21 cellular contexts compared by ENCODE assay signal in genomic region chr14:96285667-96286066, GRCh38. TPM values are rescaled to one million over a fixed set of nuclear protein-coding genes. Genes with fewer than 3 reads are reported as not detected.
DNase-seq lines count a peak whose midpoint lies in the region; ATAC-seq, FAIRE-seq and TF ChIP-seq lines count a peak whose summit lies in the region.
"Had no signal": no experiment of that assay in that cellular context is flagged by ENCODE, and none has a peak within 500 bp of the region (broad histone marks: within the 10 kb centered on the region; RNA-seq: fewer than 3 reads in every experiment).

No MANE protein-coding gene starts in this region.

- TF ChIP-seq RAD21 in liver (IDR thresholded peaks at IDR 0.05) (no peak), HepG2 (CRISPR knock-in tag; IDR thresholded peaks at IDR 0.05) (no peak)

- peaks cover 54% of the 10 kb centered on the region for H3K36me3 Mint-ChIP-seq in nephron progenitor cell (ENCODE audit: low read depth)

- in situ Hi-C loops in HepG2 (cut with HindIII; ENCODE audit: extremely low pct_ligation_motif_present, low pct_unique_long_range_greater_than_20kb): no loop called here

- H3K9me3 ChIP-seq in liver (ENCODE audit: control insufficient read depth in 4 of 4, low read length in 3 of 4) (no peaks in the 10 kb centered on the region), HepG2 (ENCODE audit: low read length) (no peaks in the 10 kb centered on the region)
- H3K9me3 ChIP-seq in effector memory CD4-positive, alpha-beta T cell (ENCODE audit: control insufficient read depth, low read length): no peaks in the 10 kb centered on the region
- H3K9me3 ChIP-seq: A549, upper lobe of left lung had no signal

- POLR2A ChIA-PET in HepG2 (lab: Yijun Ruan, JAX): no interaction called here

- no peak overlapping the region for H3K4me2 ChIP-seq in HepG2 (ENCODE audit: low read depth, low read length)
- H3K4me2 ChIP-seq: A549 had no signal

- no peaks in the 10 kb centered on the region for H3K79me2 ChIP-seq in HepG2 (ENCODE audit: insufficient read depth, low read length)

- no peak for ATAC-seq in HepG2
- ATAC-seq in HG02981 (IDR thresholded peaks at IDR 0.05; ENCODE audit: unreplicated experiment): no peak
- ATAC-seq in GM19023 (IDR thresholded peaks at IDR 0.05; ENCODE audit: unreplicated experiment): no peak
- ATAC-seq: A549 had no signal

- H3K27ac Mint-ChIP-seq in nephron progenitor cell: peak overlapping the region; percentile 68
- H3K27ac Mint-ChIP-seq: activated CD4-positive, alpha-beta T cell treated with anti-CD3 and anti-CD28 coated beads, Interleukin-2, amount 10 ng/mL, durations not matched to agents 24 days and 14 days; activated T-cell treated with anti-CD3 and anti-CD28 coated beads, Interleukin-2, amount 50 U/mL, for 24 hours; memory B cell; T-helper 2 cell treated with Interferon-gamma antibody and Interleukin-4, amounts not matched to agents 5 μg/mL and 100 μg/mL, for 36 hours had no signal

- 60% methylated on average over 17 of the region's 17 CpGs for WGBS in liver
- WGBS in HepG2 (ENCODE audit: low lambda C conversion rate): 93% methylated on average over 17 of the region's 17 CpGs

- no peak for TF ChIP-seq CTCF in liver (IDR thresholded peaks at IDR 0.05; ENCODE audit: low read depth, low read length, missing input control)
- no peak for TF ChIP-seq CTCF in HepG2 (CRISPR knock-in tag; IDR thresholded peaks at IDR 0.05)
- TF ChIP-seq CTCF in fibroblast of pulmonary artery (IDR thresholded peaks at IDR 0.05; ENCODE audit: low read length, missing control alignments): no peak
- TF ChIP-seq CTCF in nephron progenitor cell (IDR thresholded peaks at IDR 0.05): no peak

- TF ChIP-seq EP300 in HepG2 (IDR thresholded peaks at IDR 0.05; ENCODE audit: low read depth in 2 of 2, low read length in 2 of 2) (no peak), HepG2 (CRISPR knock-in tag; IDR thresholded peaks at IDR 0.05; ENCODE audit: borderline replicate concordance) (no peak)

- no peaks in the 10 kb centered on the region for H3K27me3 Mint-ChIP-seq in nephron progenitor cell (ENCODE audit: low read depth, poor library complexity)
- H3K27me3 Mint-ChIP-seq: activated CD4-positive, alpha-beta T cell treated with anti-CD3 and anti-CD28 coated beads, Interleukin-2, amount 10 ng/mL, durations not matched to agents 24 days and 14 days; activated T-cell treated with anti-CD3 and anti-CD28 coated beads, Interleukin-2, amount 50 U/mL, for 24 hours; memory B cell had no signal

- peaks cover 5% of the 10 kb centered on the region for H3K4me1 Mint-ChIP-seq in nephron progenitor cell
- H3K4me1 Mint-ChIP-seq: activated CD4-positive, alpha-beta T cell treated with anti-CD3 and anti-CD28 coated beads, Interleukin-2, amount 10 ng/mL, durations not matched to agents 24 days and 14 days; memory B cell had no signal

- H3K27me3 ChIP-seq in liver (ENCODE audit: control insufficient read depth in 4 of 4, insufficient read depth in 4 of 4, low read length in 3 of 4) (no peaks in the 10 kb centered on the region), HepG2 (ENCODE audit: control insufficient read depth in 1 of 2, insufficient read depth in 2 of 2, low read length in 2 of 2) (no peaks in the 10 kb centered on the region)
- no peaks in the 10 kb centered on the region for H3K27me3 ChIP-seq in effector memory CD4-positive, alpha-beta T cell (replicated peaks; ENCODE audit: control insufficient read depth, insufficient read depth, low read length, poor library complexity, severe bottlenecking)
- H3K27me3 ChIP-seq: dorsolateral prefrontal cortex, upper lobe of left lung had no signal

- no peak overlapping the region for H2AFZ ChIP-seq in HepG2 (ENCODE audit: low read length)

- H3K36me3 ChIP-seq in liver (ENCODE audit: control insufficient read depth in 4 of 4, insufficient read depth in 3 of 4, low read depth in 1 of 4, low read length in 3 of 4): peaks cover 2 to 22% (median 17%) of the 10 kb centered on the region in 4 donors
- peaks cover 2 to 21% of the 10 kb centered on the region in 2 experiments; a peak in 3 of 5 replicates for H3K36me3 ChIP-seq in HepG2 (replicated peaks in 1 of 2; ENCODE audit: control insufficient read depth in 1 of 2, insufficient read depth in 2 of 2, low read length in 2 of 2)
- peaks cover 25% of the 10 kb centered on the region for H3K36me3 ChIP-seq in effector memory CD4-positive, alpha-beta T cell (ENCODE audit: control insufficient read depth, insufficient read depth, low read length)

- H3K27ac ChIP-seq in liver (ENCODE audit: low read depth in 1 of 2, low read length in 2 of 2) (peak overlapping the region; percentile 79 to 87), HepG2 (ENCODE audit: extremely low read length, insufficient read depth, low read length) (no peak overlapping the region)
- H3K27ac ChIP-seq in effector memory CD4-positive, alpha-beta T cell (ENCODE audit: insufficient read depth, low read length, poor library complexity, severe bottlenecking): no peak overlapping the region
- H3K27ac ChIP-seq: A549, dorsolateral prefrontal cortex, upper lobe of left lung had no signal

- CTCF ChIA-PET in HepG2 (lab: Yijun Ruan, JAX; ENCODE audit: low intra/inter-chr PET ratio, low total read pairs): no interaction called here

- H3K4me3 ChIP-seq in liver (ENCODE audit: low read depth in 1 of 3, low read length in 3 of 3): no peak overlapping the region
- no peak overlapping the region for H3K4me3 ChIP-seq in HepG2 (replicated peaks in 1 of 3; ENCODE audit: insufficient read depth in 1 of 3, low read depth in 2 of 3, low read length in 3 of 3)
- H3K4me3 ChIP-seq in fibroblast of pulmonary artery (replicated peaks; ENCODE audit: low read depth, low read length): no peak overlapping the region
- no peak overlapping the region for H3K4me3 ChIP-seq in effector memory CD4-positive, alpha-beta T cell (ENCODE audit: insufficient read depth, low read depth, low read length, poor library complexity, severe bottlenecking)
- H3K4me3 ChIP-seq: A549, dorsolateral prefrontal cortex, upper lobe of left lung had no signal

- no peak for FAIRE-seq in HepG2 (lab: Jason Lieb, UNC)
- FAIRE-seq: A549, HTR-8/SVneo had no signal

- no peak for TF ChIP-seq POLR2A in HepG2 (IDR thresholded peaks at IDR 0.05; ENCODE audit: insufficient read depth in 1 of 2, low read depth in 2 of 2, low read length in 2 of 2)

- H3K4me3 Mint-ChIP-seq in nephron progenitor cell: no peak overlapping the region
- H3K4me3 Mint-ChIP-seq: activated CD4-positive, alpha-beta T cell treated with anti-CD3 and anti-CD28 coated beads, Interleukin-2, amount 10 ng/mL, durations not matched to agents 24 days and 14 days; activated T-cell treated with anti-CD3 and anti-CD28 coated beads, Interleukin-2, amount 50 U/mL, for 24 hours; memory B cell; T-helper 2 cell treated with Interferon-gamma antibody and Interleukin-4, amounts not matched to agents 5 μg/mL and 100 μg/mL, for 36 hours had no signal

- H3K9ac ChIP-seq in liver (ENCODE audit: low read depth in 1 of 2, low read length in 2 of 2): peak overlapping the region; percentile 20 to 74
- no peak overlapping the region for H3K9ac ChIP-seq in HepG2 (ENCODE audit: insufficient read depth, low read depth, low read length)

- no peaks in the 10 kb centered on the region for H3K9me3 Mint-ChIP-seq in nephron progenitor cell
- H3K9me3 Mint-ChIP-seq: activated CD4-positive, alpha-beta T cell treated with anti-CD3 and anti-CD28 coated beads, Interleukin-2, amount 10 ng/mL, durations not matched to agents 24 days and 14 days; activated T-cell treated with anti-CD3 and anti-CD28 coated beads, Interleukin-2, amount 50 U/mL, for 24 hours; memory B cell; T-helper 2 cell treated with Interferon-gamma antibody and Interleukin-4, amounts not matched to agents 5 μg/mL and 100 μg/mL, for 36 hours had no signal

- DNase-seq in HepG2 (ENCODE audit: low spot score) (no peak), fibroblast of pulmonary artery (ENCODE audit: low read depth) (peak; percentile 70), nephron progenitor cell (no peak), NCI-H2227 treated with DMSO at 0.1 percent for 48 hours (lab: John Stamatoyannopoulos, UW) (no peak)
- DNase-seq in effector memory CD4-positive, alpha-beta T cell: no peak
- DNase-seq: activated CD4-positive, alpha-beta T cell treated with anti-CD3 and anti-CD28 coated beads, Interleukin-2, amount 10 ng/mL, durations not matched to agents 24 days and 14 days; activated T-cell treated with anti-CD3 and anti-CD28 coated beads, Interleukin-2, amount 50 U/mL, for 24 hours; amniotic stem cell; COR-L47; dorsolateral prefrontal cortex; MM.1S; NCI-H2107; NCI-H774 had no signal

- no TSS peak for BruUV-seq in HepG2 (replicated peaks; lab: Mats Ljungman, UMichigan)

- H3K4me1 ChIP-seq in liver (ENCODE audit: control insufficient read depth in 4 of 4, insufficient read depth in 4 of 4, low read length in 3 of 4) (peaks cover 5 to 45% (median 37%) of the 10 kb centered on the region in 4 donors), HepG2 (ENCODE audit: insufficient read depth, low read length) (peaks cover 11% of the 10 kb centered on the region)
- H3K4me1 ChIP-seq in effector memory CD4-positive, alpha-beta T cell (ENCODE audit: control insufficient read depth, insufficient read depth, low read length, poor library complexity, severe bottlenecking): no peaks in the 10 kb centered on the region
- H3K4me1 ChIP-seq: upper lobe of left lung had no signal

- H4K20me1 ChIP-seq in HepG2 (ENCODE audit: insufficient read depth, low read length): no peaks in the 10 kb centered on the region

- intact Hi-C loops in HepG2 (cut with micrococcal nuclease; ENCODE audit: unreplicated experiment): no loop called here

RNA-seq across cellular contexts. Expression of gene BDKRB1, which starts 29.7 kb away (rescaled TPM):
- total RNA-seq in liver: not detected
- not detected for polyA plus RNA-seq in liver
- total RNA-seq in HepG2 (2016; rRNA removed; fragmentation: Illumina TruSeq; extraction: Trizol): not detected in 2 replicates
- not detected in 2 replicates for total RNA-seq in HepG2 (2016; cell fraction: cytosol; rRNA removed; fragmentation: Illumina TruSeq; extraction: Trizol; ENCODE audit: low read depth)
- not detected in 2 replicates for total RNA-seq in HepG2 (2016; cell fraction: insoluble cytoplasmic fraction; rRNA removed; fragmentation: Illumina TruSeq; extraction: Trizol)
- total RNA-seq in HepG2 (2016; cell fraction: membrane; rRNA removed; fragmentation: Illumina TruSeq; extraction: Trizol): not detected in 2 replicates
- total RNA-seq in HepG2 (2016; cell fraction: nucleus; rRNA removed; fragmentation: Illumina TruSeq; extraction: Trizol): not detected in 2 replicates
- 0.05 TPM in 1 of 2 replicates, not detected in the other for polyA plus RNA-seq in HepG2 (2011; rRNA removed)
- polyA plus RNA-seq in HepG2 (2011; cell fraction: cytosol; rRNA removed): not detected in 2 replicates
- polyA plus RNA-seq in HepG2 (2011; cell fraction: nucleus; rRNA removed): not detected in 2 replicates
- polyA plus RNA-seq in HepG2 (2012): not detected in 2 replicates
- not detected in 2 replicates for polyA plus RNA-seq in HepG2 (2016; cell fraction: cytosol; fragmentation: Illumina TruSeq; extraction: Trizol; ENCODE audit: low read depth)
- not detected in 2 replicates for polyA plus RNA-seq in HepG2 (2016; cell fraction: insoluble cytoplasmic fraction; fragmentation: Illumina TruSeq; extraction: Trizol; ENCODE audit: low read depth)
- not detected in 2 replicates for polyA plus RNA-seq in HepG2 (2016; cell fraction: membrane; fragmentation: Illumina TruSeq; extraction: Trizol; ENCODE audit: low read depth)
- not detected in 2 replicates for polyA plus RNA-seq in HepG2 (2016; cell fraction: nucleus; fragmentation: Illumina TruSeq; extraction: Trizol; ENCODE audit: insufficient read depth, low read depth)
- 20.3 TPM in 1 of 2 replicates, not detected in the other for polyA minus RNA-seq in HepG2 (2011; rRNA and poly(A)+ RNA removed; ENCODE audit: low replicate concordance)
- polyA minus RNA-seq in HepG2 (2011; cell fraction: cytosol; rRNA and poly(A)+ RNA removed): 0.62 TPM in 1 of 2 replicates, not detected in the other
- polyA minus RNA-seq in HepG2 (2011; cell fraction: nucleus; rRNA and poly(A)+ RNA removed): not detected in 2 replicates
- total RNA-seq: activated CD4-positive, alpha-beta T cell treated with anti-CD3 and anti-CD28 coated beads, Interleukin-2, amount 10 ng/mL, durations not matched to agents 24 days and 14 days had no signal

Comparison
In these comparisons a context has a peak if more than half of its experiments do, and no peak if none do; other contexts are left out.
1. H3K27ac ChIP-seq: peak in liver (2 of 2); none in HepG2 (single experiment) and effector memory CD4-positive, alpha-beta T cell (single experiment).